In genomic region chr5:88659529-88660325, GRCh38 we compare ENCODE assay signal across 7 cellular contexts.
DNase-seq lines count a peak whose midpoint lies in the region; ATAC-seq, FAIRE-seq and TF ChIP-seq lines count a peak whose summit lies in the region.

No MANE protein-coding gene starts in this region.

- no peak for TF ChIP-seq POLR2A in H54 (IDR thresholded peaks at IDR 0.05; ENCODE audit: low read depth, low read length)

- DNase-seq in occipital lobe (lab: John Stamatoyannopoulos, UW) (peak; percentile 46), H54 (ENCODE audit: insufficient read length, low spot score) (no peak), NCI-H69 (lab: John Stamatoyannopoulos, UW) (no peak), amniotic stem cell (lab: John Stamatoyannopoulos, UW) (no peak)

- peak overlapping the region; percentile 90 for H3K27ac ChIP-seq in angular gyrus (ENCODE audit: low read depth, low read length)

- no peak for FAIRE-seq in H54 (lab: Jason Lieb, UNC)

- ATAC-seq in GM19324 (IDR thresholded peaks at IDR 0.05; ENCODE audit: low FRiP score, unreplicated experiment): peak; percentile 48
- ATAC-seq in HG02973 (IDR thresholded peaks at IDR 0.05; ENCODE audit: unreplicated experiment): peak; percentile 52
